18 cellular contexts compared by ENCODE assay signal in the genomic region with DNA sequence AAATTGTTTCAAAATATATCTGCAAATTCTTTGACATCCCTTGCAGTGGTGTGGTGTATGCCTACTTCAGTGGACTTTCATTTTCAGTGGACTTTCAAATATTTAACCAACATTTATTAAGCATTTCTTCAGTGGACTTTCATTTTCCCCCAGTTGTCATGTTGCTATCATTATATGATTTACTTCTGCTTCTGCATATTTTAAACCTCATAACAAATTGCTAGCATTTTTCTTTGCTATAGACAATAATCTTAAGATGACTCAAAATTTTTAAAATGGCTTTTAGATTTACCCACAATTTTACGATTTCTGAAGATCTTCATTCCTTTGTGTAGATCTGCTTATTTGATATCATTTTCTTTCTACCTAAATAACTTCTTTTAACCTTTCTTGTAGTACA.
DNase-seq lines count a peak whose midpoint lies in the region; ATAC-seq, FAIRE-seq and TF ChIP-seq lines count a peak whose summit lies in the region.
"Had no signal": no experiment of that assay in that cellular context is flagged by ENCODE, and none has a peak within 500 bp of the region (broad histone marks: within the 10 kb centered on the region; RNA-seq: fewer than 3 reads in every experiment).

No MANE protein-coding gene starts in this region.

- H3K4me3 ChIP-seq in right lobe of liver (no peak overlapping the region), HepG2 (replicated peaks in 1 of 3; ENCODE audit: insufficient read depth in 1 of 3, low read depth in 2 of 3, low read length in 3 of 3) (no peak overlapping the region)
- H3K4me3 ChIP-seq: A549; BLaER1 treated with 17β-estradiol and CSF1 and Interleukin-3, amounts not matched to agents 10 nM and 100 nM had no signal

- in situ Hi-C loops in HepG2 (cut with HindIII; ENCODE audit: extremely low pct_ligation_motif_present, low pct_unique_long_range_greater_than_20kb) = no loop called here

- H3K4me2 ChIP-seq in HepG2 (ENCODE audit: low read depth, low read length) = no peak overlapping the region
- H3K4me2 ChIP-seq: A549; BLaER1 treated with 17β-estradiol and CSF1 and Interleukin-3, amounts not matched to agents 10 nM and 100 nM had no signal

- no peak for DNase-seq in right lobe of liver
- DNase-seq in HepG2 (ENCODE audit: low spot score) = no peak
- DNase-seq in HTR-8/SVneo (ENCODE audit: insufficient read length, low spot score) = peak; percentile 19
- DNase-seq in NCI-H1417 (lab: John Stamatoyannopoulos, UW) = no peak
- DNase-seq in DMS 273 (lab: John Stamatoyannopoulos, UW; ENCODE audit: unreplicated experiment) = no peak
- DNase-seq: AML-193; CD4-positive, alpha-beta T cell; CD8-positive, alpha-beta memory T cell; COR-L47; DMS79 treated with DMSO at 0.1 percent for 48 hours; GF-D8 had no signal

- no peak for TF ChIP-seq EP300 in HepG2 (IDR thresholded peaks at IDR 0.05; ENCODE audit: low read depth in 2 of 2, low read length in 2 of 2)
- TF ChIP-seq EP300 in HepG2 (CRISPR knock-in tag; IDR thresholded peaks at IDR 0.05; ENCODE audit: borderline replicate concordance) = no peak

- peak in 3 of 4 donors; percentile 33 to 34 (median 33) for ATAC-seq in right lobe of liver
- ATAC-seq in HepG2 = no peak
- ATAC-seq: A549 had no signal

- WGBS in right lobe of liver (ENCODE audit: insufficient coverage, low coverage, low lambda C conversion rate, missing lambda C conversion rate) = 93% methylated on average over 1 of the region's 1 CpG
- 0% methylated on average over 1 of the region's 1 CpG for WGBS in HepG2 (ENCODE audit: low lambda C conversion rate)

- intact Hi-C loops in right lobe of liver (cut with DNase I) = no loop called here
- intact Hi-C loops in HepG2 (cut with micrococcal nuclease; ENCODE audit: unreplicated experiment) = no loop called here

- H3K79me2 ChIP-seq in HepG2 (ENCODE audit: insufficient read depth, low read length) = no peaks in the 10 kb centered on the region

- H3K9me3 ChIP-seq in right lobe of liver (no peaks in the 10 kb centered on the region), HepG2 (ENCODE audit: low read length) (no peaks in the 10 kb centered on the region)
- H3K9me3 ChIP-seq: A549 had no signal

- TF ChIP-seq RAD21 in HepG2 (CRISPR knock-in tag; IDR thresholded peaks at IDR 0.05) = no peak

- no peak overlapping the region for H3K27ac ChIP-seq in right lobe of liver
- no peak overlapping the region for H3K27ac ChIP-seq in HepG2 (ENCODE audit: extremely low read length, insufficient read depth, low read length)
- H3K27ac ChIP-seq: 22Rv1; A549; BLaER1 treated with 17β-estradiol and CSF1 and Interleukin-3, amounts not matched to agents 10 nM and 100 nM; C4-2B had no signal

- no peaks in the 10 kb centered on the region for H3K4me1 ChIP-seq in right lobe of liver
- no peaks in the 10 kb centered on the region for H3K4me1 ChIP-seq in HepG2 (ENCODE audit: insufficient read depth, low read length)
- H3K4me1 ChIP-seq: A549; BLaER1 treated with 17β-estradiol and CSF1 and Interleukin-3, amounts not matched to agents 10 nM and 100 nM had no signal

- no TSS peak for BruUV-seq in HepG2 (replicated peaks; lab: Mats Ljungman, UMichigan)

- FAIRE-seq in HepG2 (lab: Jason Lieb, UNC) = no peak
- no peak for FAIRE-seq in HTR-8/SVneo (lab: Jason Lieb, UNC)
- FAIRE-seq: A549, G401.6, GM12891, GM19239 had no signal

- H2AFZ ChIP-seq in HepG2 (ENCODE audit: low read length) = no peak overlapping the region

- no peak for TF ChIP-seq CTCF in right lobe of liver (IDR thresholded peaks at IDR 0.05)
- no peak for TF ChIP-seq CTCF in HepG2 (CRISPR knock-in tag; IDR thresholded peaks at IDR 0.05)

- H3K9ac ChIP-seq in HepG2 (ENCODE audit: insufficient read depth, low read depth, low read length) = no peak overlapping the region
- H3K9ac ChIP-seq: BLaER1 treated with 17β-estradiol and CSF1 and Interleukin-3, amounts not matched to agents 10 nM and 100 nM had no signal

- POLR2A ChIA-PET in HepG2 (lab: Yijun Ruan, JAX) = no interaction called here

- no peak for TF ChIP-seq POLR2A in right lobe of liver (IDR thresholded peaks at IDR 0.05)
- TF ChIP-seq POLR2A in HepG2 (IDR thresholded peaks at IDR 0.05; ENCODE audit: insufficient read depth in 1 of 2, low read depth in 2 of 2, low read length in 2 of 2) = no peak

- H4K20me1 ChIP-seq in HepG2 (ENCODE audit: insufficient read depth, low read length) = no peaks in the 10 kb centered on the region
- H4K20me1 ChIP-seq: BLaER1 treated with 17β-estradiol and CSF1 and Interleukin-3, amounts not matched to agents 10 nM and 100 nM had no signal

- CTCF ChIA-PET in HepG2 (lab: Yijun Ruan, JAX; ENCODE audit: low intra/inter-chr PET ratio, low total read pairs) = no interaction called here

- no peaks in the 10 kb centered on the region for H3K27me3 ChIP-seq in right lobe of liver
- H3K27me3 ChIP-seq in HepG2 (ENCODE audit: control insufficient read depth in 1 of 2, insufficient read depth in 2 of 2, low read length in 2 of 2) = no peaks in the 10 kb centered on the region
- H3K27me3 ChIP-seq: BLaER1 treated with 17β-estradiol and CSF1 and Interleukin-3, amounts not matched to agents 10 nM and 100 nM had no signal

- H3K36me3 ChIP-seq in right lobe of liver = no peaks in the 10 kb centered on the region
- H3K36me3 ChIP-seq in HepG2 (replicated peaks in 1 of 2; ENCODE audit: control insufficient read depth in 1 of 2, insufficient read depth in 2 of 2, low read length in 2 of 2) = no peaks in the 10 kb centered on the region
- H3K36me3 ChIP-seq: BLaER1 treated with 17β-estradiol and CSF1 and Interleukin-3, amounts not matched to agents 10 nM and 100 nM had no signal

TF ChIP-seq in HepG2, 621 proteins besides CTCF, POLR2A, EP300 and RAD21 (continues in another document):
- TF ChIP-seq SNAPC2 (CRISPR knock-in tag; IDR thresholded peaks at IDR 0.05) = no peak
- no peak for TF ChIP-seq ZNF207 (IDR thresholded peaks at IDR 0.05; ENCODE audit: borderline replicate concordance)
- TF ChIP-seq, protein P1, sequence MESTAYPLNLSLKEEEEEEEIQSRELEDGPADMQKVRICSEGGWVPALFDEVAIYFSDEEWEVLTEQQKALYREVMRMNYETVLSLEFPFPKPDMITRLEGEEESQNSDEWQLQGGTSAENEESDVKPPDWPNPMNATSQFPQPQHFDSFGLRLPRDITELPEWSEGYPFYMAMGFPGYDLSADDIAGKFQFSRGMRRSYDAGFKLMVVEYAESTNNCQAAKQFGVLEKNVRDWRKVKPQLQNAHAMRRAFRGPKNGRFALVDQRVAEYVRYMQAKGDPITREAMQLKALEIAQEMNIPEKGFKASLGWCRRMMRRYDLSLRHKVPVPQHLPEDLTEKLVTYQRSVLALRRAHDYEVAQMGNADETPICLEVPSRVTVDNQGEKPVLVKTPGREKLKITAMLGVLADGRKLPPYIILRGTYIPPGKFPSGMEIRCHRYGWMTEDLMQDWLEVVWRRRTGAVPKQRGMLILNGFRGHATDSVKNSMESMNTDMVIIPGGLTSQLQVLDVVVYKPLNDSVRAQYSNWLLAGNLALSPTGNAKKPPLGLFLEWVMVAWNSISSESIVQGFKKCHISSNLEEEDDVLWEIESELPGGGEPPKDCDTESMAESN (CRISPR knock-in tag; conservative IDR thresholded peaks at IDR 0.05) = no peak
- TF ChIP-seq KDM5B (CRISPR knock-in tag; IDR thresholded peaks at IDR 0.05; ENCODE audit: borderline replicate concordance) = no peak
- TF ChIP-seq GTF2F1 (IDR thresholded peaks at IDR 0.05; ENCODE audit: low read length) = no peak
- TF ChIP-seq, protein P2, sequence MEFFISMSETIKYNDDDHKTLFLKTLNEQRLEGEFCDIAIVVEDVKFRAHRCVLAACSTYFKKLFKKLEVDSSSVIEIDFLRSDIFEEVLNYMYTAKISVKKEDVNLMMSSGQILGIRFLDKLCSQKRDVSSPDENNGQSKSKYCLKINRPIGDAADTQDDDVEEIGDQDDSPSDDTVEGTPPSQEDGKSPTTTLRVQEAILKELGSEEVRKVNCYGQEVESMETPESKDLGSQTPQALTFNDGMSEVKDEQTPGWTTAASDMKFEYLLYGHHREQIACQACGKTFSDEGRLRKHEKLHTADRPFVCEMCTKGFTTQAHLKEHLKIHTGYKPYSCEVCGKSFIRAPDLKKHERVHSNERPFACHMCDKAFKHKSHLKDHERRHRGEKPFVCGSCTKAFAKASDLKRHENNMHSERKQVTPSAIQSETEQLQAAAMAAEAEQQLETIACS (CRISPR knock-in tag; IDR thresholded peaks at IDR 0.05) = no peak
- TF ChIP-seq, protein P3, sequence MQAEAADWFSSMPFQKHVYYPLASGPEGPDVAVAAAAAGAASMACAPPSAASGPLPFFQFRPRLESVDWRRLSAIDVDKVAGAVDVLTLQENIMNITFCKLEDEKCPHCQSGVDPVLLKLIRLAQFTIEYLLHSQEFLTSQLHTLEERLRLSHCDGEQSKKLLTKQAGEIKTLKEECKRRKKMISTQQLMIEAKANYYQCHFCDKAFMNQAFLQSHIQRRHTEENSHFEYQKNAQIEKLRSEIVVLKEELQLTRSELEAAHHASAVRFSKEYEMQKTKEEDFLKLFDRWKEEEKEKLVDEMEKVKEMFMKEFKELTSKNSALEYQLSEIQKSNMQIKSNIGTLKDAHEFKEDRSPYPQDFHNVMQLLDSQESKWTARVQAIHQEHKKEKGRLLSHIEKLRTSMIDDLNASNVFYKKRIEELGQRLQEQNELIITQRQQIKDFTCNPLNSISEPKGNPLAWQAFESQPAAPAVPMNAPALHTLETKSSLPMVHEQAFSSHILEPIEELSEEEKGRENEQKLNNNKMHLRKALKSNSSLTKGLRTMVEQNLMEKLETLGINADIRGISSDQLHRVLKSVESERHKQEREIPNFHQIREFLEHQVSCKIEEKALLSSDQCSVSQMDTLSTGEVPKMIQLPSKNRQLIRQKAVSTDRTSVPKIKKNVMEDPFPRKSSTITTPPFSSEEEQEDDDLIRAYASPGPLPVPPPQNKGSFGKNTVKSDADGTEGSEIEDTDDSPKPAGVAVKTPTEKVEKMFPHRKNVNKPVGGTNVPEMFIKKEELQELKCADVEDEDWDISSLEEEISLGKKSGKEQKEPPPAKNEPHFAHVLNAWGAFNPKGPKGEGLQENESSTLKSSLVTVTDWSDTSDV (CRISPR knock-in tag; IDR thresholded peaks at IDR 0.05) = no peak
- TF ChIP-seq, protein P4, sequence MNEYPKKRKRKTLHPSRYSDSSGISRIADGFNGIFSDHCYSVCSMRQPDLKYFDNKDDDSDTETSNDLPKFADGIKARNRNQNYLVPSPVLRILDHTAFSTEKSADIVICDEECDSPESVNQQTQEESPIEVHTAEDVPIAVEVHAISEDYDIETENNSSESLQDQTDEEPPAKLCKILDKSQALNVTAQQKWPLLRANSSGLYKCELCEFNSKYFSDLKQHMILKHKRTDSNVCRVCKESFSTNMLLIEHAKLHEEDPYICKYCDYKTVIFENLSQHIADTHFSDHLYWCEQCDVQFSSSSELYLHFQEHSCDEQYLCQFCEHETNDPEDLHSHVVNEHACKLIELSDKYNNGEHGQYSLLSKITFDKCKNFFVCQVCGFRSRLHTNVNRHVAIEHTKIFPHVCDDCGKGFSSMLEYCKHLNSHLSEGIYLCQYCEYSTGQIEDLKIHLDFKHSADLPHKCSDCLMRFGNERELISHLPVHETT (CRISPR knock-in tag; conservative IDR thresholded peaks at IDR 0.05) = no peak
- no peak for TF ChIP-seq MLLT10 (CRISPR knock-in tag; IDR thresholded peaks at IDR 0.05)
